Comparison of ENCODE assay signal across 19 cellular contexts in the genomic region with DNA sequence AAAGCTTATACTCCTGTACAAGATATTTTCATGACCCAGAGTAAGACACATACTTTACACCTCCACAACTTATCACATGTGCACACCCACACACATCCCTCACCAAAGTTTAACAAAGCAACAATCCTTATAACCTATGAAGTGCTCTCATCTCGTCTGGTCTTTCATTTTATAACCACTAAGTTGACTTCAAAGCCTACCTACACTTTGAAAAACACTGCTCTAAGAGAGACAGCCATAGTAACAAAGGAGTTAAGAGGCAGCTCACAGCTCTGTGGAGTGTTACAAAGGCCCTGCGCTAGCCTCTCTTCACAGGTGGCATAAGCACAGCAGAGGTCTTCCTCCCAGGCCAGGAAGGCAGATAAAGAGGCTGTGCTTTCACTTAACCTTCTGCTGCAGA.
A peak's percentile ranks its signal among the peaks of the same experiment; 100 is the strongest.
DNase-seq lines count a peak whose midpoint lies in the region; ATAC-seq and TF ChIP-seq lines count a peak whose summit lies in the region.
"Had no signal": no experiment of that assay in that cellular context is flagged by ENCODE, and none has a peak within 500 bp of the region (broad histone marks: within the 10 kb centered on the region; RNA-seq: fewer than 3 reads in every experiment).

No MANE protein-coding gene starts in this region.

- no peaks in the 10 kb centered on the region for H3K9me3 Mint-ChIP-seq in activated T-cell treated with anti-CD3 and anti-CD28 coated beads, Interleukin-2, amount 50 U/mL, for 72 hours
- no peaks in the 10 kb centered on the region for H3K9me3 Mint-ChIP-seq in natural killer cell treated with Interleukin-12 subunit alpha and Interleukin-12 subunit beta and Interleukin-15 and Interleukin-18, amount 100 ng/mL, for 72 hours

- H3K27ac Mint-ChIP-seq in activated T-cell treated with anti-CD3 and anti-CD28 coated beads, Interleukin-2, amount 50 U/mL, for 72 hours = no peak overlapping the region
- no peak overlapping the region for H3K27ac Mint-ChIP-seq in natural killer cell treated with Interleukin-12 subunit alpha and Interleukin-12 subunit beta and Interleukin-15 and Interleukin-18, amount 100 ng/mL, for 72 hours
- H3K27ac Mint-ChIP-seq: HFFc6 had no signal

- peak overlapping the region; percentile 53; the same call in 1 of the 2 replicates for H3K9ac ChIP-seq in Karpas-422 (ENCODE audit: low read length)

- H4K20me1 ChIP-seq in Karpas-422 (ENCODE audit: insufficient read depth, low read depth, low read length) = no peaks in the 10 kb centered on the region

- peaks cover 98% of the 10 kb centered on the region for H3K4me1 ChIP-seq in Karpas-422 (ENCODE audit: low read length)
- no peaks in the 10 kb centered on the region for H3K4me1 ChIP-seq in left lung

- H2AFZ ChIP-seq in Karpas-422 (ENCODE audit: low read length) = no peak overlapping the region

- H3K4me3 Mint-ChIP-seq in activated T-cell treated with anti-CD3 and anti-CD28 coated beads, Interleukin-2, amount 50 U/mL, for 72 hours = no peak overlapping the region
- no peak overlapping the region for H3K4me3 Mint-ChIP-seq in natural killer cell treated with Interleukin-12 subunit alpha and Interleukin-12 subunit beta and Interleukin-15 and Interleukin-18, amount 100 ng/mL, for 72 hours
- H3K4me3 Mint-ChIP-seq: HFFc6 had no signal

- peak; percentile 52 to 64 for ATAC-seq in activated T-cell treated with anti-CD3 and anti-CD28 coated beads, Interleukin-2, amount 50 U/mL, for 72 hours (replicated peaks in 1 of 2)
- ATAC-seq in left lung = peak; percentile 32
- no peak for ATAC-seq in natural killer cell treated with Interleukin-12 subunit alpha and Interleukin-12 subunit beta and Interleukin-15 and Interleukin-18, amount 100 ng/mL, for 72 hours

- H3K9me2 ChIP-seq in Karpas-422 (replicated peaks; ENCODE audit: insufficient read depth, low read length) = no peaks in the 10 kb centered on the region

- no peaks in the 10 kb centered on the region for H3K27me3 ChIP-seq in Karpas-422 (ENCODE audit: low read length)
- no peaks in the 10 kb centered on the region for H3K27me3 ChIP-seq in left lung
- H3K27me3 ChIP-seq: MG63 had no signal

- no peak for DNase-seq in activated T-cell treated with anti-CD3 and anti-CD28 coated beads, Interleukin-2, amount 50 U/mL, for 72 hours
- no peak for DNase-seq in activated T-cell treated with anti-CD3 and anti-CD28 coated beads, Interleukin-2, amount 50 U/mL, for 1 hour
- DNase-seq in Karpas-422 (no peak), left lung (no peak), germinal center (ENCODE audit: low spot score) (no peak), HuH-7 (ENCODE audit: low spot score) (no peak)
- no peak for DNase-seq in natural killer cell treated with Interleukin-12 subunit alpha and Interleukin-12 subunit beta and Interleukin-15 and Interleukin-18, amount 100 ng/mL, for 72 hours (ENCODE audit: low spot score)
- DNase-seq: C1 segment of cervical spinal cord, DMS 273 treated with DMSO at 0.1 percent for 48 hours, GF-D8, GOT3, HFFc6, MG63, NCI-H1092, NCI-H146, NCI-H2081, NCI-H226, NCI-H748 treated with DMSO at 0.1 percent for 48 hours had no signal

- H3K4me3 ChIP-seq in Karpas-422 (ENCODE audit: low read length) (peak overlapping the region; percentile 68; the same call in 1 of the 2 replicates), left lung (no peak overlapping the region)
- H3K4me3 ChIP-seq: MG63 had no signal

- H3K9me3 ChIP-seq in Karpas-422 (ENCODE audit: low read length) (no peaks in the 10 kb centered on the region), left lung (no peaks in the 10 kb centered on the region)
- H3K9me3 ChIP-seq: MG63 had no signal

- no peak for TF ChIP-seq CTCF in left lung (IDR thresholded peaks at IDR 0.05)

- H3K36me3 ChIP-seq in Karpas-422 (ENCODE audit: insufficient read depth, low read length) = peaks cover 5% of the 10 kb centered on the region; the same call in 1 of the 2 replicates
- H3K36me3 ChIP-seq in left lung = no peaks in the 10 kb centered on the region
- H3K36me3 ChIP-seq: MG63 had no signal

- H3K4me1 Mint-ChIP-seq in activated T-cell treated with anti-CD3 and anti-CD28 coated beads, Interleukin-2, amount 50 U/mL, for 72 hours (ENCODE audit: low read depth) = peaks cover 18% of the 10 kb centered on the region
- H3K4me1 Mint-ChIP-seq in natural killer cell treated with Interleukin-12 subunit alpha and Interleukin-12 subunit beta and Interleukin-15 and Interleukin-18, amount 100 ng/mL, for 72 hours (ENCODE audit: low read depth in 2 of 2) = peaks cover 0 to 6% of the 10 kb centered on the region in 2 donors

- H3K27ac ChIP-seq in Karpas-422 (ENCODE audit: low read length) (peak overlapping the region; percentile 96; the same call in 1 of the 2 replicates), left lung (no peak overlapping the region)
- H3K27ac ChIP-seq: RWPE1 had no signal

- H3K4me2 ChIP-seq in Karpas-422 (ENCODE audit: low read depth, low read length, poor library complexity, severe bottlenecking) = peak overlapping the region; percentile 76

- H3K79me2 ChIP-seq in Karpas-422 (ENCODE audit: low read length) = no peaks in the 10 kb centered on the region; the same call in 1 of the 2 replicates

- intact Hi-C loops in left lung (cut with DNase I) = no loop called here

- no peaks in the 10 kb centered on the region for H3K36me3 Mint-ChIP-seq in activated T-cell treated with anti-CD3 and anti-CD28 coated beads, Interleukin-2, amount 50 U/mL, for 72 hours (ENCODE audit: insufficient read depth in 2 of 2)
- H3K36me3 Mint-ChIP-seq in natural killer cell treated with Interleukin-12 subunit alpha and Interleukin-12 subunit beta and Interleukin-15 and Interleukin-18, amount 100 ng/mL, for 72 hours = no peaks in the 10 kb centered on the region

- no peaks in the 10 kb centered on the region for H3K27me3 Mint-ChIP-seq in activated T-cell treated with anti-CD3 and anti-CD28 coated beads, Interleukin-2, amount 50 U/mL, for 72 hours (ENCODE audit: low read depth)
- no peaks in the 10 kb centered on the region for H3K27me3 Mint-ChIP-seq in natural killer cell treated with Interleukin-12 subunit alpha and Interleukin-12 subunit beta and Interleukin-15 and Interleukin-18, amount 100 ng/mL, for 72 hours

Comparison
In these comparisons a context has a peak if more than half of its experiments do, and no peak if none do; other contexts are left out.
1. ATAC-seq: peak in activated T-cell treated with anti-CD3 and anti-CD28 coated beads, Interleukin-2, amount 50 U/mL, for 72 hours (2 of 2) and left lung (single experiment); none in natural killer cell treated with Interleukin-12 subunit alpha and Interleukin-12 subunit beta and Interleukin-15 and Interleukin-18, amount 100 ng/mL, for 72 hours (0 of 2).